31 cellular contexts compared by ENCODE assay signal in genomic region chr19:1947651-1948209, GRCh38. TPM values are rescaled to one million over a fixed set of nuclear protein-coding genes. Genes with fewer than 3 reads are reported as not detected.
DNase-seq lines count a peak whose midpoint lies in the region; ATAC-seq, FAIRE-seq and TF ChIP-seq lines count a peak whose summit lies in the region.
"Had no signal": no experiment of that assay in that cellular context is flagged by ENCODE, and none has a peak within 500 bp of the region (broad histone marks: within the 10 kb centered on the region; RNA-seq: fewer than 3 reads in every experiment).

No MANE protein-coding gene starts in this region.

- H3K4me1 ChIP-seq in kidney (ENCODE audit: control insufficient read depth in 1 of 2, insufficient read depth in 1 of 2, low read depth in 1 of 2, low read length in 2 of 2) = peaks cover 0 to 6% of the 10 kb centered on the region in 2 donors

- in situ Hi-C loops in KBM-7 (cut with MboI; ENCODE audit: low pct_unique_long_range_greater_than_20kb, low sequenced_read_pairs) = no loop called here

- no peak overlapping the region for H3K9ac ChIP-seq in kidney (ENCODE audit: low read length in 2 of 2)
- H3K9ac ChIP-seq: BLaER1 treated with 17β-estradiol and CSF1 and Interleukin-3, amounts not matched to agents 10 nM and 100 nM; KMS-11 had no signal

- peaks cover 26% of the 10 kb centered on the region for H3K4me1 Mint-ChIP-seq in T-helper 17 cell

- no peak overlapping the region for H3K27ac ChIP-seq in kidney (ENCODE audit: low read depth in 2 of 2, low read length in 2 of 2)
- H3K27ac ChIP-seq: colonic mucosa, KMS-11, left lung, Peyer's patch, tibial nerve had no signal

- H3K27me3 Mint-ChIP-seq in T-helper 17 cell = no peaks in the 10 kb centered on the region
- H3K27me3 Mint-ChIP-seq: activated naive CD8-positive, alpha-beta T cell treated with anti-CD3 and anti-CD28 coated beads, Interleukin-2, amount 10 ng/mL, durations not matched to agents 7 days and 5 days; T-cell had no signal

- no peak for ATAC-seq in T-helper 17 cell
- ATAC-seq: activated T-cell treated with anti-CD3 and anti-CD28 coated beads, Interleukin-2, amount 50 U/mL, for 4 hours; left lung; stimulated activated effector memory CD8-positive, alpha-beta T cell treated with anti-CD3 and anti-CD28 coated beads, Interleukin-12 subunit alpha, Interleukin-12 subunit beta, amount 100 ng/mL, for 72 hours; T-cell had no signal

- no peaks in the 10 kb centered on the region for H3K27me3 ChIP-seq in H7 (ENCODE audit: control insufficient read depth, insufficient read depth, low read length)
- H3K27me3 ChIP-seq: BLaER1 treated with 17β-estradiol and CSF1 and Interleukin-3, amounts not matched to agents 10 nM and 100 nM; colonic mucosa; left lung; Peyer's patch; tibial nerve had no signal

- no peak for FAIRE-seq in kidney (lab: Jason Lieb, UNC)
- FAIRE-seq: astrocyte, HTR-8/SVneo, islet of Langerhans had no signal

- H3K4me3 Mint-ChIP-seq in T-helper 17 cell = no peak overlapping the region
- H3K4me3 Mint-ChIP-seq: activated naive CD8-positive, alpha-beta T cell treated with anti-CD3 and anti-CD28 coated beads, Interleukin-2, amount 10 ng/mL, durations not matched to agents 7 days and 5 days; activated T-cell treated with anti-CD3 and anti-CD28 coated beads, Interleukin-2, amount 50 U/mL, for 4 hours; stimulated activated effector memory CD8-positive, alpha-beta T cell treated with anti-CD3 and anti-CD28 coated beads, Interleukin-12 subunit alpha, Interleukin-12 subunit beta, amount 100 ng/mL, for 72 hours; T-cell had no signal

- H3K9me3 ChIP-seq in T-helper 17 cell (ENCODE audit: control insufficient read depth, low read length, poor library complexity, severe bottlenecking) (no peaks in the 10 kb centered on the region), kidney (ENCODE audit: control insufficient read depth in 1 of 2, low read length in 2 of 2) (no peaks in the 10 kb centered on the region)
- H3K9me3 ChIP-seq: colonic mucosa, left lung, Peyer's patch, tibial nerve had no signal

- H3K36me3 Mint-ChIP-seq in T-helper 17 cell (ENCODE audit: low read depth) = no peaks in the 10 kb centered on the region

- H3K4me3 ChIP-seq in H7 (ENCODE audit: insufficient read depth, low read depth, low read length) (no peak overlapping the region), kidney (ENCODE audit: low read length in 2 of 2) (no peak overlapping the region)
- H3K4me3 ChIP-seq: BLaER1 treated with 17β-estradiol and CSF1 and Interleukin-3, amounts not matched to agents 10 nM and 100 nM; colonic mucosa; left lung; Peyer's patch; tibial nerve had no signal

- DNase-seq in CD1c-positive myeloid dendritic cell (ENCODE audit: extremely low spot score) = peak; percentile 86
- DNase-seq in H7 = peak; percentile 88
- DNase-seq in T-helper 17 cell = no peak
- DNase-seq in kidney = peak; percentile 74
- DNase-seq in DMS153 (lab: John Stamatoyannopoulos, UW) = no peak
- no peak for DNase-seq in KBM-7
- no peak for DNase-seq in NCI-H2196 treated with DMSO at 0.1 percent for 48 hours (lab: John Stamatoyannopoulos, UW; ENCODE audit: unreplicated experiment)
- DNase-seq in medulla oblongata (ENCODE audit: extremely low spot score) = no peak
- DNase-seq: activated CD4-positive, alpha-beta T cell treated with anti-CD3 and anti-CD28 coated beads, Interleukin-2, amount 50 U/mL, for 1 hour; activated CD4-positive, CD25-positive, alpha-beta regulatory T cell; activated gamma-delta T cell; activated naive CD8-positive, alpha-beta T cell treated with anti-CD3 and anti-CD28 coated beads, Interleukin-2, amount 10 ng/mL, durations not matched to agents 7 days and 5 days; activated T-cell treated with anti-CD3 and anti-CD28 coated beads, Interleukin-2, amount 50 U/mL, for 4 hours; colonic mucosa; effector CD8-positive, alpha-beta T cell; MM.1S; NCI-H1417 treated with DMSO at 0.1 percent for 48 hours; NCI-H2029 treated with DMSO at 0.1 percent for 48 hours; NCI-H2227 treated with DMSO at 0.1 percent for 48 hours; NCI-H526; occipital lobe; Peyer's patch; T-cell had no signal

- TF ChIP-seq CTCF in kidney (IDR thresholded peaks at IDR 0.05; ENCODE audit: borderline replicate concordance, extremely low read depth, insufficient read depth) = no peak

- intact Hi-C loops in kidney (cut with DNase I) = no loop called here

- H3K36me3 ChIP-seq in H7 (replicated peaks; ENCODE audit: control insufficient read depth, insufficient read depth, low read length) (no peaks in the 10 kb centered on the region; the same call in 1 of the 2 replicates), kidney (ENCODE audit: control insufficient read depth in 1 of 2, insufficient read depth in 2 of 2, low read length in 2 of 2) (no peaks in the 10 kb centered on the region)
- H3K36me3 ChIP-seq: colonic mucosa had no signal

- peak overlapping the region; percentile 51 for H3K27ac Mint-ChIP-seq in T-helper 17 cell
- H3K27ac Mint-ChIP-seq: activated naive CD8-positive, alpha-beta T cell treated with anti-CD3 and anti-CD28 coated beads, Interleukin-2, amount 10 ng/mL, durations not matched to agents 7 days and 5 days; stimulated activated effector memory CD8-positive, alpha-beta T cell treated with anti-CD3 and anti-CD28 coated beads, Interleukin-12 subunit alpha, Interleukin-12 subunit beta, amount 100 ng/mL, for 72 hours had no signal

RNA-seq across cellular contexts. Expression of gene CSNK1G2, which starts 6.8 kb away (rescaled TPM):
- 172 and 186 TPM in 2 replicates for total RNA-seq in H7 (2014; rRNA removed; shearing (Covaris generic))
- total RNA-seq in T-helper 17 cell = 100 to 1,000 TPM; 110 to 117 TPM
- total RNA-seq in kidney = 66.2 TPM
- 33.1 TPM for polyA plus RNA-seq in kidney (ENCODE audit: insufficient read depth, low read depth, low replicate concordance)

RNA-seq across cellular contexts. Expression of gene ADAT3, which starts 42.5 kb away (rescaled TPM):
- total RNA-seq in H7 (2014; rRNA removed; shearing (Covaris generic)) = 10.0 and 12.7 TPM in 2 replicates
- total RNA-seq in T-helper 17 cell (1 to 10 TPM; 6.4 to 8.5 TPM), kidney (10.3 TPM)
- polyA plus RNA-seq in kidney (ENCODE audit: insufficient read depth, low read depth, low replicate concordance) = 6.1 TPM

RNA-seq across cellular contexts. Expression of gene SCAMP4, which starts 42.5 kb away (rescaled TPM):
- total RNA-seq in H7 (2014; rRNA removed; shearing (Covaris generic)) = 33.4 and 35.7 TPM in 2 replicates
- total RNA-seq in T-helper 17 cell (10 to 100 TPM; 19.2 to 20.7 TPM), kidney (90.1 TPM)
- 49.5 TPM for polyA plus RNA-seq in kidney (ENCODE audit: insufficient read depth, low read depth, low replicate concordance)

Comparison
In these comparisons a context has a peak if more than half of its experiments do, and no peak if none do; other contexts are left out.
1. DNase-seq: peak in CD1c-positive myeloid dendritic cell (single experiment), H7 (single experiment) and kidney (single experiment); none in T-helper 17 cell (0 of 3), DMS153 (single experiment), KBM-7 (single experiment), NCI-H2196 treated with DMSO at 0.1 percent for 48 hours (single experiment) and medulla oblongata (single experiment).